16 cellular contexts compared by ENCODE assay signal in the genomic region with DNA sequence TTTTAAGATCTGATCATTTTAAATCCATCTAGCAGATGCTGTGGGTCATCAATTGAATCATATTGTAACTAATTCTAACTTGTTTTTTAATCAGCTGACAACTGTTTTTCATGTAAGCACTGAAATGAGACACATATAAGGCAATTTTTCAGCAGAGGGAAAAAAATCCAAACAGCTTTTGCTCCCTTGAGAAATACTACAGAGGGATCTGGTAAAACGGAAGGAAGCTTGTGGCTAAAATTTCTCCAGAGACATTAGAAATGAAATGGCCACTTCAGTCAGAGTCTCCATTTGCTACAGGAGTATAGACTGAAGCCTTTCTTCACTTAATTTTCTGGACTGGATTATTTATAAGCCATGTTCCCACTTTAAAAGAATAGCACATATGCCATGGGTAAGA.
DNase-seq lines count a peak whose midpoint lies in the region; TF ChIP-seq lines count a peak whose summit lies in the region.
"Had no signal": no experiment of that assay in that cellular context is flagged by ENCODE, and none has a peak within 500 bp of the region (broad histone marks: within the 10 kb centered on the region; RNA-seq: fewer than 3 reads in every experiment).

No MANE protein-coding gene starts in this region.

- no peaks in the 10 kb centered on the region for H3K9me2 ChIP-seq in Karpas-422 (replicated peaks; ENCODE audit: insufficient read depth, low read length)

- no peaks in the 10 kb centered on the region for H3K27me3 ChIP-seq in BLaER1 treated with 17β-estradiol and CSF1 and Interleukin-3, amounts not matched to agents 10 nM and 100 nM
- no peaks in the 10 kb centered on the region; the same call in 1 of the 2 replicates for H3K27me3 ChIP-seq in Karpas-422 (ENCODE audit: low read length)

- H3K79me2 ChIP-seq in Karpas-422 (ENCODE audit: low read length): no peaks in the 10 kb centered on the region

- H3K36me3 Mint-ChIP-seq in chondrocyte (ENCODE audit: low read depth) (peaks cover 8% of the 10 kb centered on the region), osteocyte (ENCODE audit: unreplicated experiment) (peaks cover 6% of the 10 kb centered on the region), glutamatergic neuron (ENCODE audit: unreplicated experiment) (peaks cover 28% of the 10 kb centered on the region), progenitor cell of endocrine pancreas (ENCODE audit: insufficient read depth) (peaks cover 1% of the 10 kb centered on the region)
- H3K36me3 Mint-ChIP-seq: CD14-positive monocyte had no signal

- peak overlapping the region; percentile 73 to 96 (median 80) for H3K4me2 ChIP-seq in BLaER1 treated with 17β-estradiol and CSF1 and Interleukin-3, amounts not matched to agents 10 nM and 100 nM
- H3K4me2 ChIP-seq in Karpas-422 (ENCODE audit: low read depth, low read length, poor library complexity, severe bottlenecking): no peak overlapping the region

- H3K36me3 ChIP-seq in BLaER1 treated with 17β-estradiol and CSF1 and Interleukin-3, amounts not matched to agents 10 nM and 100 nM: peaks cover 0 to 21% (median 7%) of the 10 kb centered on the region in 11 experiments; a peak in 6 of 22 replicates
- no peaks in the 10 kb centered on the region for H3K36me3 ChIP-seq in Karpas-422 (ENCODE audit: insufficient read depth, low read length)

- H3K9me3 Mint-ChIP-seq in chondrocyte (ENCODE audit: low read depth): peaks cover 23% of the 10 kb centered on the region
- H3K9me3 Mint-ChIP-seq in osteocyte (ENCODE audit: unreplicated experiment): peaks cover 19% of the 10 kb centered on the region
- H3K9me3 Mint-ChIP-seq in glutamatergic neuron (ENCODE audit: unreplicated experiment): no peaks in the 10 kb centered on the region
- H3K9me3 Mint-ChIP-seq in progenitor cell of endocrine pancreas (ENCODE audit: low read depth): peaks cover 26% of the 10 kb centered on the region

- H3K27me3 Mint-ChIP-seq in chondrocyte (ENCODE audit: low read depth) (no peaks in the 10 kb centered on the region), osteocyte (ENCODE audit: unreplicated experiment) (no peaks in the 10 kb centered on the region), glutamatergic neuron (ENCODE audit: unreplicated experiment) (peaks cover 4% of the 10 kb centered on the region), progenitor cell of endocrine pancreas (no peaks in the 10 kb centered on the region)
- H3K27me3 Mint-ChIP-seq: CD4-positive, alpha-beta T cell had no signal

- H3K27ac ChIP-seq in BLaER1 treated with 17β-estradiol and CSF1 and Interleukin-3, amounts not matched to agents 10 nM and 100 nM: peak overlapping the region in 10 of 11 experiments; percentile 16 to 94 (median 84); a peak in 19 of 22 replicates
- H3K27ac ChIP-seq in Karpas-422 (ENCODE audit: low read length): no peak overlapping the region

- H3K4me1 ChIP-seq in BLaER1 treated with 17β-estradiol and CSF1 and Interleukin-3, amounts not matched to agents 10 nM and 100 nM: peaks cover 33 to 52% (median 42%) of the 10 kb centered on the region in 10 experiments
- H3K4me1 ChIP-seq in Karpas-422 (ENCODE audit: low read length): no peaks in the 10 kb centered on the region

- peak overlapping the region in 9 of 11 experiments; percentile 10 to 74 (median 71); a peak in 17 of 22 replicates for H3K9ac ChIP-seq in BLaER1 treated with 17β-estradiol and CSF1 and Interleukin-3, amounts not matched to agents 10 nM and 100 nM
- no peak overlapping the region for H3K9ac ChIP-seq in Karpas-422 (ENCODE audit: low read length)

- H4K20me1 ChIP-seq in BLaER1 treated with 17β-estradiol and CSF1 and Interleukin-3, amounts not matched to agents 10 nM and 100 nM: no peaks in the 10 kb centered on the region
- no peaks in the 10 kb centered on the region for H4K20me1 ChIP-seq in Karpas-422 (ENCODE audit: insufficient read depth, low read depth, low read length)

- no peak overlapping the region for H2AFZ ChIP-seq in Karpas-422 (ENCODE audit: low read length)

- peaks cover 49 to 70% (median 59%) of the 10 kb centered on the region in 11 experiments for H3K9me3 ChIP-seq in BLaER1 treated with 17β-estradiol and CSF1 and Interleukin-3, amounts not matched to agents 10 nM and 100 nM (replicated peaks in 1 of 11)
- no peaks in the 10 kb centered on the region for H3K9me3 ChIP-seq in Karpas-422 (ENCODE audit: low read length)

- H3K4me3 Mint-ChIP-seq in chondrocyte (ENCODE audit: unreplicated experiment) (no peak overlapping the region), osteocyte (ENCODE audit: unreplicated experiment) (no peak overlapping the region), glutamatergic neuron (ENCODE audit: unreplicated experiment) (no peak overlapping the region), progenitor cell of endocrine pancreas (ENCODE audit: low read depth) (no peak overlapping the region)
- H3K4me3 Mint-ChIP-seq: CD14-positive monocyte; CD4-positive, alpha-beta T cell; CD8-positive, alpha-beta memory T cell had no signal

- peak; percentile 9 for DNase-seq in Karpas-422
- no peak for DNase-seq in chondrocyte (ENCODE audit: low spot score)
- no peak for DNase-seq in osteocyte (ENCODE audit: extremely low spot score, unreplicated experiment)
- DNase-seq in glutamatergic neuron: no peak
- DNase-seq in 8988T: no peak
- no peak for DNase-seq in progenitor cell of endocrine pancreas (ENCODE audit: low spot score, unreplicated experiment)
- no peak for DNase-seq in OCI-M2 (lab: John Stamatoyannopoulos, UW; ENCODE audit: unreplicated experiment)
- DNase-seq: CD4-positive, alpha-beta T cell; CD8-positive, alpha-beta memory T cell; DMS 273 treated with DMSO at 0.1 percent for 48 hours; DMS79; GF-D8; H7; HCEC 1CT had no signal

- H3K27ac Mint-ChIP-seq in chondrocyte (ENCODE audit: unreplicated experiment) (peak overlapping the region; percentile 46), osteocyte (ENCODE audit: unreplicated experiment) (peak overlapping the region; percentile 38), glutamatergic neuron (ENCODE audit: unreplicated experiment) (no peak overlapping the region), progenitor cell of endocrine pancreas (no peak overlapping the region)
- H3K27ac Mint-ChIP-seq: CD14-positive monocyte; CD4-positive, alpha-beta T cell; CD8-positive, alpha-beta memory T cell had no signal

- H3K4me3 ChIP-seq in BLaER1 treated with 17β-estradiol and CSF1 and Interleukin-3, amounts not matched to agents 10 nM and 100 nM: peak overlapping the region in 7 of 10 experiments; percentile 7 to 46 (median 18); a peak in 7 of 20 replicates
- no peak overlapping the region for H3K4me3 ChIP-seq in Karpas-422 (ENCODE audit: low read length)

- peaks cover 11% of the 10 kb centered on the region for H3K4me1 Mint-ChIP-seq in chondrocyte (ENCODE audit: low read depth)
- peaks cover 12% of the 10 kb centered on the region for H3K4me1 Mint-ChIP-seq in osteocyte (ENCODE audit: unreplicated experiment)
- peaks cover 6% of the 10 kb centered on the region for H3K4me1 Mint-ChIP-seq in glutamatergic neuron (ENCODE audit: low read depth, unreplicated experiment)
- H3K4me1 Mint-ChIP-seq in progenitor cell of endocrine pancreas (ENCODE audit: low read depth): no peaks in the 10 kb centered on the region
- H3K4me1 Mint-ChIP-seq: CD14-positive monocyte; CD8-positive, alpha-beta memory T cell had no signal

- no peak for TF ChIP-seq CTCF in chondrocyte (IDR thresholded peaks at IDR 0.05)
- TF ChIP-seq CTCF in osteocyte (IDR thresholded peaks at IDR 0.05): no peak
- no peak for TF ChIP-seq CTCF in glutamatergic neuron (IDR thresholded peaks at IDR 0.05; ENCODE audit: partially characterized antibody, unreplicated experiment)
- TF ChIP-seq CTCF in progenitor cell of endocrine pancreas (IDR thresholded peaks at IDR 0.05; ENCODE audit: unreplicated experiment): no peak

Comparison
In these comparisons a context has a peak if more than half of its experiments do, and no peak if none do; other contexts are left out.
1. H3K27ac Mint-ChIP-seq: peak in chondrocyte (single experiment) and osteocyte (single experiment); none in glutamatergic neuron (single experiment) and progenitor cell of endocrine pancreas (single experiment).